28 cellular contexts compared by ENCODE assay signal in genomic region chr4:14632041-14632440, GRCh38.
"Had no signal": no experiment of that assay in that cellular context is flagged by ENCODE, and none has a peak within 500 bp of the region (broad histone marks: within the 10 kb centered on the region; RNA-seq: fewer than 3 reads in every experiment).

No MANE protein-coding gene starts in this region.

- H3K9me3 ChIP-seq: ascending aorta, breast epithelium, colonic mucosa, esophagus muscularis mucosa, gastrocnemius medialis had no signal

- H3K27ac ChIP-seq: ascending aorta, breast epithelium, cardiac muscle cell, colonic mucosa, esophagus muscularis mucosa, foreskin keratinocyte, gastrocnemius medialis, heart right ventricle had no signal

- H2AFZ ChIP-seq: hepatocyte had no signal

- H3K79me2 ChIP-seq: hepatocyte had no signal

- H3K4me3 ChIP-seq: ascending aorta, breast epithelium, cardiac muscle cell, colonic mucosa, esophagus muscularis mucosa, gastrocnemius medialis, heart right ventricle, hepatocyte had no signal

- H3K4me2 ChIP-seq: hepatocyte had no signal

- ATAC-seq: activated CD4-positive, alpha-beta T cell treated with anti-CD3 and anti-CD28 coated beads for 36 hours; activated CD8-positive, alpha-beta memory T cell treated with anti-CD3 and anti-CD28 coated beads, Interleukin-2, amount 10 ng/mL, durations not matched to agents 7 days and 5 days; activated CD8-positive, alpha-beta T cell treated with anti-CD3 and anti-CD28 coated beads, Interleukin-2, amount 10 ng/mL, durations not matched to agents 7 days and 5 days; activated naive CD8-positive, alpha-beta T cell treated with anti-CD3 and anti-CD28 coated beads, Interleukin-2, amount 50 U/mL, for 24 hours; foreskin keratinocyte; gastrocnemius medialis; heart right ventricle had no signal

- H3K36me3 ChIP-seq: ascending aorta, breast epithelium, cardiac muscle cell, colonic mucosa, esophagus muscularis mucosa, gastrocnemius medialis, heart right ventricle had no signal

- DNase-seq: activated CD4-positive, alpha-beta memory T cell treated with anti-CD3 and anti-CD28 coated beads for 36 hours; activated CD4-positive, alpha-beta T cell treated with anti-CD3 and anti-CD28 coated beads for 36 hours; activated CD4-positive, alpha-beta T cell treated with anti-CD3 and anti-CD28 coated beads, Interleukin-2, amount 10 ng/mL, durations not matched to agents 24 days and 14 days; activated CD4-positive, CD25-positive, alpha-beta regulatory T cell; activated CD4-positive, CD25-positive, alpha-beta regulatory T cell treated with anti-CD3 and anti-CD28 coated beads, Interleukin-2, amount 50 U/mL, for 72 hours; activated CD8-positive, alpha-beta memory T cell treated with anti-CD3 and anti-CD28 coated beads, Interleukin-2, amount 10 ng/mL, durations not matched to agents 7 days and 5 days; activated CD8-positive, alpha-beta memory T cell treated with anti-CD3 and anti-CD28 coated beads, Interleukin-2, amount 50 U/mL, for 4 hours; activated CD8-positive, alpha-beta T cell treated with anti-CD3 and anti-CD28 coated beads, Interleukin-2, amount 10 ng/mL, durations not matched to agents 7 days and 5 days; activated effector memory CD4-positive, alpha-beta T cell treated with anti-CD3 and anti-CD28 coated beads, Interleukin-2, amount 50 U/mL, for 16 hours; activated naive CD4-positive, alpha-beta T cell treated with anti-CD3 and anti-CD28 coated beads for 36 hours; activated naive CD8-positive, alpha-beta T cell treated with anti-CD3 and anti-CD28 coated beads for 36 hours; activated naive CD8-positive, alpha-beta T cell treated with anti-CD3 and anti-CD28 coated beads, Interleukin-2, amount 50 U/mL, for 24 hours; activated T-cell treated with anti-CD3 and anti-CD28 coated beads, Interleukin-2, amount 50 U/mL, for 1 hour; activated T-cell treated with anti-CD3 and anti-CD28 coated beads, Interleukin-2, amount 50 U/mL, for 48 hours; central memory CD4-positive, alpha-beta T cell; cerebellar nuclear complex; colonic mucosa; effector CD8-positive, alpha-beta T cell; erythroblast; foreskin keratinocyte; gastrocnemius medialis; heart right ventricle; T-helper 2 cell had no signal

- H3K4me1 ChIP-seq: ascending aorta, breast epithelium, colonic mucosa, foreskin keratinocyte, gastrocnemius medialis, heart right ventricle had no signal

- H3K27me3 ChIP-seq: ascending aorta, breast epithelium, cardiac muscle cell, colonic mucosa, esophagus muscularis mucosa, foreskin keratinocyte, gastrocnemius medialis, heart right ventricle, hepatocyte had no signal
